Comparison of ENCODE assay signal across 8 cellular contexts in genomic region chr11:30895046-30895445, GRCh38.
"Had no signal": no experiment of that assay in that cellular context is flagged by ENCODE, and none has a peak within 500 bp of the region (broad histone marks: within the 10 kb centered on the region; RNA-seq: fewer than 3 reads in every experiment).

No MANE protein-coding gene starts in this region.

- H3K4me3 ChIP-seq: GM23248, HAP-1 had no signal

- DNase-seq: GM23248, GOT3, H7, HFFc6, KBM-7 had no signal

- ATAC-seq: HCT116, HepG2 had no signal

- H3K36me3 ChIP-seq: HAP-1 had no signal

- H3K27ac ChIP-seq: GM23248 had no signal

- H3K9me3 ChIP-seq: HAP-1 had no signal

- H3K4me1 ChIP-seq: HAP-1 had no signal
